14 cellular contexts compared by ENCODE assay signal in genomic region chr10:69730251-69731156, GRCh38.
DNase-seq lines count a peak whose midpoint lies in the region; ATAC-seq and TF ChIP-seq lines count a peak whose summit lies in the region.
"Had no signal": no experiment of that assay in that cellular context is flagged by ENCODE, and none has a peak within 500 bp of the region (broad histone marks: within the 10 kb centered on the region; RNA-seq: fewer than 3 reads in every experiment).

No MANE protein-coding gene starts in this region.

- no peak overlapping the region for H2AFZ ChIP-seq in fibroblast of lung (ENCODE audit: low read length)
- peak overlapping the region; percentile 29 for H2AFZ ChIP-seq in mesenchymal stem cell (ENCODE audit: low read depth, low read length)

- no peak overlapping the region for H2BK15ac ChIP-seq in mesenchymal stem cell (ENCODE audit: low read depth, poor library complexity, severe bottlenecking)

- H2AK5ac ChIP-seq in mesenchymal stem cell (ENCODE audit: low read length, severe bottlenecking), result peak overlapping the region; percentile 63

- H3K27ac Mint-ChIP-seq in effector memory CD8-positive, alpha-beta T cell, result no peak overlapping the region
- H3K27ac Mint-ChIP-seq: activated naive CD4-positive, alpha-beta T cell treated with anti-CD3 and anti-CD28 coated beads, Interleukin-2, amount 50 U/mL, for 72 hours; naive thymus-derived CD8-positive, alpha-beta T cell had no signal

- H3K27ac ChIP-seq in RWPE1 (peak overlapping the region; percentile 73), fibroblast of lung (ENCODE audit: insufficient read depth, low read length) (no peak overlapping the region), mesenchymal stem cell (ENCODE audit: low read length, poor library complexity, severe bottlenecking) (peak overlapping the region; percentile 85), tibial artery (peak overlapping the region; percentile 82 to 91)
- H3K27ac ChIP-seq: colonic mucosa had no signal

- H3K79me2 ChIP-seq in fibroblast of lung (ENCODE audit: control insufficient read depth, insufficient read depth, low read length), result no peaks in the 10 kb centered on the region

- no peak for TF ChIP-seq CTCF in RWPE1 (conservative IDR thresholded peaks at IDR 0.05; ENCODE audit: low read depth)
- TF ChIP-seq CTCF in fibroblast of lung (conservative IDR thresholded peaks at IDR 0.05 in 1 of 2, IDR thresholded peaks at IDR 0.05 in 1 of 2; ENCODE audit: low read depth in 1 of 2, low read length in 2 of 2), result no peak
- no peak for TF ChIP-seq CTCF in tibial artery (IDR thresholded peaks at IDR 0.05)
- no peak for TF ChIP-seq CTCF in GM10266 (IDR thresholded peaks at IDR 0.05; ENCODE audit: control insufficient read depth, insufficient read depth, low read depth, missing control alignments)

- no peaks in the 10 kb centered on the region for H4K20me1 ChIP-seq in fibroblast of lung (ENCODE audit: control insufficient read depth, extremely low read depth, insufficient read depth, low read length)

- no peak for ATAC-seq in effector memory CD8-positive, alpha-beta T cell (replicated peaks)
- ATAC-seq: activated naive CD4-positive, alpha-beta T cell treated with anti-CD3 and anti-CD28 coated beads, Interleukin-2, amount 50 U/mL, for 72 hours; naive thymus-derived CD8-positive, alpha-beta T cell; stimulated activated naive CD8-positive, alpha-beta T cell treated with anti-CD3 and anti-CD28 coated beads, Interleukin-15, amount 100 ng/mL, for 72 hours had no signal

- intact Hi-C loops in tibial artery (cut with DNase I; ENCODE audit: low total_unique reads), result no loop called here

- H3K4me1 Mint-ChIP-seq in effector memory CD8-positive, alpha-beta T cell (ENCODE audit: low read depth in 2 of 2), result peaks cover 8 to 14% of the 10 kb centered on the region in 2 donors

- H3K9ac ChIP-seq in fibroblast of lung (ENCODE audit: insufficient read depth, low read length), result no peak overlapping the region
- no peak overlapping the region for H3K9ac ChIP-seq in mesenchymal stem cell (ENCODE audit: low read length)

- H3K9me3 ChIP-seq in fibroblast of lung (ENCODE audit: control insufficient read depth, insufficient read depth, low read depth, low read length), result no peaks in the 10 kb centered on the region
- no peaks in the 10 kb centered on the region for H3K9me3 ChIP-seq in mesenchymal stem cell (ENCODE audit: control insufficient read depth, low read length)
- no peaks in the 10 kb centered on the region for H3K9me3 ChIP-seq in tibial artery
- H3K9me3 ChIP-seq: colonic mucosa had no signal

- H2BK5ac ChIP-seq in mesenchymal stem cell (ENCODE audit: low read depth, low read length, poor library complexity, severe bottlenecking), result no peak overlapping the region

- DNase-seq in RWPE1 (ENCODE audit: low spot score), result no peak
- DNase-seq in fibroblast of lung (ENCODE audit: low read depth in 2 of 2), result peak; percentile 12 to 96
- DNase-seq in mesenchymal stem cell, result peak; percentile 61
- peak in 1 of 2 donors; percentile 87 for DNase-seq in tibial artery
- no peak for DNase-seq in effector memory CD8-positive, alpha-beta T cell
- DNase-seq in SW 1271 (lab: John Stamatoyannopoulos, UW), result no peak
- DNase-seq in GM10266 (ENCODE audit: extremely low spot score), result no peak
- DNase-seq: GF-D8; naive thymus-derived CD8-positive, alpha-beta T cell; NCI-H1930; stimulated activated naive CD8-positive, alpha-beta T cell treated with anti-CD3 and anti-CD28 coated beads, Interleukin-15, amount 100 ng/mL, for 72 hours had no signal

- H3K79me1 ChIP-seq in mesenchymal stem cell (replicated peaks; ENCODE audit: low read length, poor library complexity, severe bottlenecking), result no peaks in the 10 kb centered on the region

- H2BK120ac ChIP-seq in mesenchymal stem cell (ENCODE audit: low read depth, low read length), result peak overlapping the region; percentile 43

- H3K4me3 Mint-ChIP-seq in effector memory CD8-positive, alpha-beta T cell, result no peak overlapping the region
- H3K4me3 Mint-ChIP-seq: naive thymus-derived CD8-positive, alpha-beta T cell; stimulated activated naive CD8-positive, alpha-beta T cell treated with anti-CD3 and anti-CD28 coated beads, Interleukin-15, amount 100 ng/mL, for 72 hours had no signal

- H3K4me3 ChIP-seq in fibroblast of lung (replicated peaks in 1 of 4; ENCODE audit: control extremely low read depth in 1 of 4, insufficient read depth in 1 of 4, low read depth in 3 of 4, low read length in 4 of 4) (no peak overlapping the region), mesenchymal stem cell (ENCODE audit: insufficient read depth in 1 of 2, low read depth in 1 of 2, low read length in 2 of 2) (no peak overlapping the region), tibial artery (no peak overlapping the region)
- H3K4me3 ChIP-seq: colonic mucosa, skin epidermis had no signal

- H3K27me3 Mint-ChIP-seq in effector memory CD8-positive, alpha-beta T cell, result peaks cover 13 to 50% of the 10 kb centered on the region in 2 donors

- H3K18ac ChIP-seq in mesenchymal stem cell (ENCODE audit: low read depth in 1 of 2, low read length in 2 of 2), result peak overlapping the region; percentile 63 to 84

- H3K4me1 ChIP-seq in fibroblast of lung (ENCODE audit: control insufficient read depth, extremely low read depth, insufficient read depth, low read length) (peaks cover 29% of the 10 kb centered on the region), mesenchymal stem cell (ENCODE audit: control insufficient read depth, insufficient read depth, low read depth, low read length) (peaks cover 62% of the 10 kb centered on the region), tibial artery (peaks cover 0 to 78% (median 75%) of the 10 kb centered on the region in 4 donors)
- H3K4me1 ChIP-seq: colonic mucosa had no signal

- H3K9me3 Mint-ChIP-seq in effector memory CD8-positive, alpha-beta T cell, result no peaks in the 10 kb centered on the region
- H3K9me3 Mint-ChIP-seq: activated naive CD4-positive, alpha-beta T cell treated with anti-CD3 and anti-CD28 coated beads, Interleukin-2, amount 50 U/mL, for 72 hours; naive thymus-derived CD8-positive, alpha-beta T cell; stimulated activated naive CD8-positive, alpha-beta T cell treated with anti-CD3 and anti-CD28 coated beads, Interleukin-15, amount 100 ng/mL, for 72 hours had no signal

- H3K36me3 ChIP-seq in fibroblast of lung (ENCODE audit: control insufficient read depth, insufficient read depth, low read length) (no peaks in the 10 kb centered on the region), mesenchymal stem cell (ENCODE audit: control insufficient read depth in 1 of 2, insufficient read depth in 2 of 2, low read depth in 1 of 2, low read length in 2 of 2) (no peaks in the 10 kb centered on the region), tibial artery (no peaks in the 10 kb centered on the region)
- H3K36me3 ChIP-seq: colonic mucosa had no signal

- H3K27me3 ChIP-seq in fibroblast of lung (ENCODE audit: control insufficient read depth, insufficient read depth, low read length) (no peaks in the 10 kb centered on the region), mesenchymal stem cell (ENCODE audit: control insufficient read depth in 1 of 2, insufficient read depth in 1 of 2, low read length in 2 of 2) (peaks cover 0 to 16% of the 10 kb centered on the region in 2 experiments), tibial artery (no peaks in the 10 kb centered on the region)
- H3K27me3 ChIP-seq: colonic mucosa had no signal

- H3K4ac ChIP-seq in mesenchymal stem cell (ENCODE audit: low read depth in 1 of 2, low read length in 2 of 2), result peak overlapping the region; percentile 15 to 77

- peak overlapping the region in 1 of 2 experiments; percentile 57 for H3K23ac ChIP-seq in mesenchymal stem cell (ENCODE audit: low read length in 2 of 2)

- peak overlapping the region; percentile 76 to 89 for H2BK12ac ChIP-seq in mesenchymal stem cell (ENCODE audit: low read length in 2 of 2)

- CTCF ChIA-PET in RWPE1 (lab: Yijun Ruan, JAX), result interaction anchor here (0.6 to 1.0 kb wide), 2 partner anchors 15 to 1311 kb away, joined by 3 read pairs; no protein-coding TSS in a partner anchor

- H3K4me2 ChIP-seq in fibroblast of lung (ENCODE audit: extremely low read depth, insufficient read depth, low read length) (no peak overlapping the region), mesenchymal stem cell (ENCODE audit: low read length, poor library complexity, severe bottlenecking) (no peak overlapping the region)

- no peaks in the 10 kb centered on the region for H3K36me3 Mint-ChIP-seq in effector memory CD8-positive, alpha-beta T cell (ENCODE audit: insufficient read depth)
- H3K36me3 Mint-ChIP-seq: activated naive CD4-positive, alpha-beta T cell treated with anti-CD3 and anti-CD28 coated beads, Interleukin-2, amount 50 U/mL, for 72 hours; naive thymus-derived CD8-positive, alpha-beta T cell had no signal

- H3K14ac ChIP-seq in mesenchymal stem cell (ENCODE audit: low read length in 2 of 2), result peak overlapping the region in 1 of 2 experiments; percentile 62

- peak overlapping the region; percentile 81 for H4K91ac ChIP-seq in mesenchymal stem cell (ENCODE audit: low read length)

- POLR2A ChIA-PET in RWPE1 (lab: Yijun Ruan, JAX; ENCODE audit: low non-redundant PET), result no interaction called here

- 77% methylated on average over 15 of the region's 16 CpGs for WGBS in mesenchymal stem cell

- H4K8ac ChIP-seq in mesenchymal stem cell (ENCODE audit: low read length), result peak overlapping the region; percentile 59

Comparison
In these comparisons a context has a peak if more than half of its experiments do, and no peak if none do; other contexts are left out.
1. DNase-seq: peak in fibroblast of lung (2 of 2) and mesenchymal stem cell (single experiment); none in RWPE1 (single experiment), effector memory CD8-positive, alpha-beta T cell (0 of 3), SW 1271 (0 of 2) and GM10266 (single experiment).